ENCODE assay signal across 8 cellular contexts in the genomic region with DNA sequence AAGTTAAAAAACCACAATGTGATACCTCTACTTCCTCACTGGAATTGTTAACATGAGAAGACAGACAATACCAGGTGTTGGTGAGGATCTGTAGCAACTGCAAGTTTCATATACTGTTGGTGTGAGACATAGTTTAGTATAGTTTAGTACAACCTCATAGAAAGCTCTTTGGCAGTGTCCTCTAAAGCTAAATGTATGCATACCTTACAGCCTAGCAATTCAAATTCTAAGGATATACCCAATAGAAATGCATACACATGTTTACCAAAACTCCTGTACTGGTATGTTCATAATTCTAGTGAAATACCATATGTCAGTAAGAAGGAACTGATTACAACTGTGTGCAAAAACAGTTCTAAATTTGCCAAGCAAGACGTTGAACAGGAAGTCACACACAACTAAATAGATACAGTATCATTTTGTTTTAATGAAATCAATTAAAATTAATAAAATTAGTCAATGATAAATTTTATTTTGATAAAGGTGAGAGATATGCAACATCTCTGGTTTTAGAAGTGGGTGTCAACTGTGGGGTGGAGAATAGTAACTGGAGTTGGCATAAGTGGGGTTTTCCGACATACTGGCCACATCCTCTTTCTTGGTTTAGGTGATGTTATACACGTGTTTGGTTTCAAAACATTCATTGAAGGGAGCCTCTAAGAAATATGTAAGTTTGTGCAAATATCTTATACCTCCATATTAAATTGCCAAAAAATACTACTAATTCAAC.
DNase-seq lines count a peak whose midpoint lies in the region; ATAC-seq and TF ChIP-seq lines count a peak whose summit lies in the region.

No MANE protein-coding gene starts in this region.

- no peaks in the 10 kb centered on the region for H4K20me1 ChIP-seq in mammary epithelial cell (ENCODE audit: insufficient read depth, low read length)

- H2AFZ ChIP-seq in mammary epithelial cell (ENCODE audit: low read depth, low read length) = no peak overlapping the region

- POLR2A ChIA-PET in activated B cell treated with CpG ODN at 0.5 μM for 24 hours (lab: Charles Lee) = interaction anchor here (0.6 kb wide), 1 partner anchor 424 kb away, joined by 7 read pairs; no protein-coding TSS in a partner anchor

- H3K36me3 Mint-ChIP-seq in activated B cell treated with CpG ODN at 0.5 μM for 24 hours (ENCODE audit: low read depth) = no peaks in the 10 kb centered on the region

- in situ Hi-C loops in mammary epithelial cell (cut with MboI; ENCODE audit: low sequenced_read_pairs in 2 of 2) = no loop called here

- H3K27ac ChIP-seq in mammary epithelial cell (ENCODE audit: insufficient read depth, low read depth, low read length) (no peak overlapping the region), breast epithelium (no peak overlapping the region)

- no peaks in the 10 kb centered on the region for H3K27me3 Mint-ChIP-seq in activated B cell treated with CpG ODN at 0.5 μM for 24 hours

- H3K4me1 ChIP-seq in mammary epithelial cell (ENCODE audit: insufficient read depth, low read length) (no peaks in the 10 kb centered on the region), breast epithelium (no peaks in the 10 kb centered on the region)

- H3K36me3 ChIP-seq in mammary epithelial cell (ENCODE audit: insufficient read depth, low read length) (no peaks in the 10 kb centered on the region), breast epithelium (no peaks in the 10 kb centered on the region)

- H3K9me3 ChIP-seq in mammary epithelial cell (replicated peaks; ENCODE audit: insufficient read depth, low read length) = no peaks in the 10 kb centered on the region
- no peaks in the 10 kb centered on the region for H3K9me3 ChIP-seq in breast epithelium

- CTCF ChIA-PET in mammary epithelial cell (lab: Charles Lee; ENCODE audit: low non-redundant PET) (no interaction called here), activated B cell treated with CpG ODN at 0.5 μM for 24 hours (lab: Charles Lee) (interaction anchor here (0.6 to 1.2 kb wide), 2 partner anchors 23 to 314 kb away, joined by 3 read pairs; no protein-coding TSS in a partner anchor)

- H3K4me2 ChIP-seq in mammary epithelial cell (ENCODE audit: insufficient read depth, low read depth, low read length) = no peak overlapping the region

- H3K4me3 Mint-ChIP-seq in activated B cell treated with CpG ODN at 0.5 μM for 24 hours = no peak overlapping the region

- H3K9me3 Mint-ChIP-seq in activated B cell treated with CpG ODN at 0.5 μM for 24 hours = peaks cover 2% of the 10 kb centered on the region

- peak overlapping the region; percentile 71 for H3K27ac Mint-ChIP-seq in activated B cell treated with CpG ODN at 0.5 μM for 24 hours

- peak; percentile 89 for ATAC-seq in HG03095 (IDR thresholded peaks at IDR 0.05; ENCODE audit: unreplicated experiment)
- peak; percentile 97 for ATAC-seq in activated B cell treated with CpG ODN at 0.5 μM for 24 hours (ENCODE audit: low read depth)

- dilution Hi-C loops in mammary epithelial cell (cut with HindIII; ENCODE audit: low sequenced_read_pairs) = no loop called here

- no peak overlapping the region for H3K4me3 ChIP-seq in mammary epithelial cell (replicated peaks in 1 of 3; ENCODE audit: insufficient read depth in 1 of 3, low read depth in 2 of 3, low read length in 3 of 3)
- no peak overlapping the region for H3K4me3 ChIP-seq in breast epithelium

- TF ChIP-seq POLR2A in breast epithelium (IDR thresholded peaks at IDR 0.05) = no peak

- H3K9ac ChIP-seq in mammary epithelial cell (ENCODE audit: insufficient read depth, low read length) = no peak overlapping the region

- peak; percentile 18 for DNase-seq in mammary epithelial cell
- DNase-seq in breast epithelium (ENCODE audit: low spot score in 2 of 2) = no peak
- no peak for DNase-seq in activated B cell treated with CpG ODN at 0.5 μM for 24 hours
- DNase-seq in stimulated activated naive CD4-positive, alpha-beta T cell treated with Interleukin-2 at 50 U/mL for 16 hours (lab: John Stamatoyannopoulos, UW) = peak; percentile 8
- no peak for DNase-seq in DMS153 (lab: John Stamatoyannopoulos, UW)
- no peak for DNase-seq in COR-L47 (lab: John Stamatoyannopoulos, UW)
- DNase-seq in RKO (ENCODE audit: low spot score) = no peak

- H3K4me1 Mint-ChIP-seq in activated B cell treated with CpG ODN at 0.5 μM for 24 hours = peaks cover 31% of the 10 kb centered on the region

- 54% methylated on average over 3 of the region's 3 CpGs for WGBS in mammary epithelial cell (ENCODE audit: low coverage, missing lambda C conversion rate)

- TF ChIP-seq CTCF in mammary epithelial cell (conservative IDR thresholded peaks at IDR 0.05 in 1 of 2, IDR thresholded peaks at IDR 0.05 in 1 of 2; ENCODE audit: extremely low read depth in 1 of 2, insufficient read depth in 1 of 2, low read depth in 1 of 2, low read length in 2 of 2) (no peak), breast epithelium (IDR thresholded peaks at IDR 0.05) (no peak), activated B cell treated with CpG ODN at 0.5 μM for 24 hours (IDR thresholded peaks at IDR 0.05) (no peak)

- BruUV-seq in mammary epithelial cell (replicated peaks; lab: Mats Ljungman, UMichigan) = no TSS peak

- no peaks in the 10 kb centered on the region for H3K79me2 ChIP-seq in mammary epithelial cell (ENCODE audit: insufficient read depth, low read length)

- no peaks in the 10 kb centered on the region for H3K27me3 ChIP-seq in mammary epithelial cell (ENCODE audit: insufficient read depth, low read length)
- H3K27me3 ChIP-seq in breast epithelium = no peaks in the 10 kb centered on the region

- intact Hi-C loops in mammary epithelial cell (cut with micrococcal nuclease) = no loop called here
- intact Hi-C loops in breast epithelium (cut with DNase I; ENCODE audit: low total_unique reads) = no loop called here
- intact Hi-C loops in activated B cell treated with CpG ODN at 0.5 μM for 24 hours (cut with micrococcal nuclease) = loop anchor here (2.0 to 5.0 kb wide), 3 partner anchors 17 to 157 kb away; no protein-coding TSS in a partner anchor

Comparison
In these comparisons a context has a peak if more than half of its experiments do, and no peak if none do; other contexts are left out.
1. DNase-seq: peak in mammary epithelial cell (single experiment) and stimulated activated naive CD4-positive, alpha-beta T cell treated with Interleukin-2 at 50 U/mL for 16 hours (single experiment); none in breast epithelium (0 of 2), activated B cell treated with CpG ODN at 0.5 μM for 24 hours (single experiment), DMS153 (single experiment), COR-L47 (single experiment) and RKO (single experiment).